28 cellular contexts compared by ENCODE assay signal in genomic region chr2:43321446-43321845, GRCh38.
"Had no signal": no experiment of that assay in that cellular context is flagged by ENCODE, and none has a peak within 500 bp of the region (broad histone marks: within the 10 kb centered on the region; RNA-seq: fewer than 3 reads in every experiment).

No MANE protein-coding gene starts in this region.

- H3K27ac Mint-ChIP-seq: activated CD8-positive, alpha-beta T cell treated with anti-CD3 and anti-CD28 coated beads for 36 hours; activated naive CD8-positive, alpha-beta T cell treated with anti-CD3 and anti-CD28 coated beads, Interleukin-2, amount 10 ng/mL, durations not matched to agents 7 days and 5 days; activated T-cell treated with anti-CD3 and anti-CD28 coated beads, Interleukin-2, amount 50 U/mL, for 72 hours; activated T-helper 2 cell treated with anti-CD3 and anti-CD28 coated beads, Interferon-gamma antibody, Interleukin-2, Interleukin-4, amounts not matched to agents 10 μg/mL and 5 μg/mL and 100 μg/mL, durations not matched to agents 14 hours and 24 hours and 36 hours; T-helper 2 cell treated with Interferon-gamma antibody and Interleukin-4, amounts not matched to agents 5 μg/mL and 100 μg/mL, for 36 hours had no signal

- H3K27ac ChIP-seq: adrenal gland, SK-N-MC had no signal

- ATAC-seq: activated CD4-positive, CD25-positive, alpha-beta regulatory T cell treated with anti-CD3 and anti-CD28 coated beads, Interleukin-2, amount 50 U/mL, for 24 hours; activated CD8-positive, alpha-beta T cell treated with anti-CD3 and anti-CD28 coated beads for 36 hours; activated T-cell treated with anti-CD3 and anti-CD28 coated beads, Interleukin-2, amount 50 U/mL, for 72 hours; K562; Panc1; Right ventricle myocardium inferior had no signal

- H3K9me3 Mint-ChIP-seq: activated CD8-positive, alpha-beta T cell treated with anti-CD3 and anti-CD28 coated beads for 36 hours; activated naive CD8-positive, alpha-beta T cell treated with anti-CD3 and anti-CD28 coated beads, Interleukin-2, amount 10 ng/mL, durations not matched to agents 7 days and 5 days; activated T-cell treated with anti-CD3 and anti-CD28 coated beads, Interleukin-2, amount 50 U/mL, for 72 hours; activated T-helper 2 cell treated with anti-CD3 and anti-CD28 coated beads, Interferon-gamma antibody, Interleukin-2, Interleukin-4, amounts not matched to agents 10 μg/mL and 5 μg/mL and 100 μg/mL, durations not matched to agents 14 hours and 24 hours and 36 hours; T-helper 2 cell treated with Interferon-gamma antibody and Interleukin-4, amounts not matched to agents 5 μg/mL and 100 μg/mL, for 36 hours had no signal

- FAIRE-seq: K562 had no signal

- H3K27me3 ChIP-seq: adrenal gland had no signal

- DNase-seq: activated CD4-positive, alpha-beta T cell treated with anti-CD3 and anti-CD28 coated beads for 4 hours; activated CD8-positive, alpha-beta memory T cell treated with anti-CD3 and anti-CD28 coated beads, Interleukin-2, amount 50 U/mL, for 4 hours; activated CD8-positive, alpha-beta T cell treated with anti-CD3 and anti-CD28 coated beads for 36 hours; activated gamma-delta T cell treated with Interleukin-2 at 50 U/mL for 16 hours; activated naive CD4-positive, alpha-beta T cell treated with anti-CD3 and anti-CD28 coated beads, Interleukin-2, amount 50 U/mL, for 16 hours; activated naive CD8-positive, alpha-beta T cell treated with anti-CD3 and anti-CD28 coated beads, Interleukin-2, amount 10 ng/mL, durations not matched to agents 7 days and 5 days; activated T-cell treated with anti-CD3 and anti-CD28 coated beads, Interleukin-2, amount 50 U/mL, for 72 hours; adrenal gland; anterior cingulate cortex; Karpas-422; MM.1S; NCI-H1105 treated with DMSO at 0.1 percent for 48 hours; NCI-H1436 treated with DMSO at 0.1 percent for 48 hours; NCI-H1930; NCI-H345; NCI-H510A treated with DMSO at 0.1 percent for 48 hours; NCI-H774; NK-92 treated with Interleukin-12 subunit alpha and Interleukin-12 subunit beta, amount 100 ng/mL, for 24 hours; OCI-M1; RPMI8226; SW 1271 had no signal

- H3K4me3 Mint-ChIP-seq: activated CD8-positive, alpha-beta T cell treated with anti-CD3 and anti-CD28 coated beads for 36 hours; activated naive CD8-positive, alpha-beta T cell treated with anti-CD3 and anti-CD28 coated beads, Interleukin-2, amount 10 ng/mL, durations not matched to agents 7 days and 5 days; activated T-cell treated with anti-CD3 and anti-CD28 coated beads, Interleukin-2, amount 50 U/mL, for 72 hours; T-helper 2 cell treated with Interferon-gamma antibody and Interleukin-4, amounts not matched to agents 5 μg/mL and 100 μg/mL, for 36 hours had no signal

- H3K27me3 Mint-ChIP-seq: activated CD8-positive, alpha-beta T cell treated with anti-CD3 and anti-CD28 coated beads for 36 hours; activated naive CD8-positive, alpha-beta T cell treated with anti-CD3 and anti-CD28 coated beads, Interleukin-2, amount 10 ng/mL, durations not matched to agents 7 days and 5 days had no signal
